Comparison of ENCODE assay signal across 8 cellular contexts in the genomic region with DNA sequence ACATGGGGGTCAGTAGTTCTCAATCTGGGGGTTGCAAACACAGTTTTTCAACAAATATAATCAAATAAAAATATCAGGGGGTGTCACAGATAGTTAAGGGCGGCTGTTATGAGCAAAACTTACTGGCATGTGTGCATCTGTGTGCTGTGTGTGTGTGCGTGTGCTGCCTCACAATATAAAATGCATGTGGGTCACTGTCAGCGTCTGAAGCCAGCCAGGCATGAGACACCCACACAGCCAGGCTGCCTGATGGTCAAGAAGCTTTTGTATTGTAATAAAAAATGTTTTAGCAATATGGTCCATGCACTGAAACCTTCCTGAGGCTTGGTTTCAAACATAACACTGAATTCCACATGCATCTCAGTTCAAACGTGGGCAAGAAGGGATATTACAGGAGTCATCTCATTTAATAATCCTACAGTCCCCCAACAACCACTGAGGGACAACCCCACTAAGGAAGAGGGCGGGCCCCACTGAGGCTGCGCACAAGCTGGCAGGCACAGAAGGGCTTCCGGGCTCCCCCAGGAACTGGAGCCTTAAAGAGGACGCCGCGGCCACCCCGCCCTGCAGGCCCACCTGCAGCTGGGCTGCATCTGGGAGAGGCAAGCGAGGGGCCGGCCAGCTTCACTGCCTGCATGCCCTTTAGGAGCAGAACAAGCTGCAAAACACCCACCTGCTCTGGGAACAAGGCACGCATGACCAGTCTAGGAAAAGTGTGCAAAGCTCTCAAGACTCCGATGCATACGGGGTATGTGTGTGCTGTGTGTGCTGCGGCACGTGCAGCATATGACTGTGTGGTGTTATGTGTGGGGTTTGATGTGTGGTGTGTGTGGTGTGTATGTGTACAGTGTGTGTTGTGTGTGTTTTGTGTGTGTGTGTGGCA. TPM values are rescaled to one million over a fixed set of nuclear protein-coding genes. Genes with fewer than 3 reads are reported as not detected.
DNase-seq lines count a peak whose midpoint lies in the region; ATAC-seq lines count a peak whose summit lies in the region.

No MANE protein-coding gene starts in this region.

- peak; percentile 87 for DNase-seq in activated CD8-positive, alpha-beta memory T cell treated with anti-CD3 and anti-CD28 coated beads for 24 hours
- DNase-seq in left lobe of liver (ENCODE audit: low spot score) (peak; percentile 41), HCEC 1CT (no peak), DMS79 (lab: John Stamatoyannopoulos, UW) (no peak), dermis blood vessel endothelial cell (no peak)

- ATAC-seq in GM19351 (IDR thresholded peaks at IDR 0.05; ENCODE audit: unreplicated experiment) (peak; percentile 87), HG03175 (IDR thresholded peaks at IDR 0.05; ENCODE audit: unreplicated experiment) (peak; percentile 61), left lobe of liver (peak; percentile 35), HG03039 (IDR thresholded peaks at IDR 0.05; ENCODE audit: unreplicated experiment) (no peak)

RNA-seq across cellular contexts. Expression of gene SEMA4D, which starts 14.1 kb away (rescaled TPM):
- total RNA-seq in left lobe of liver (3.9 TPM), dermis blood vessel endothelial cell (2.9 and 8.1 TPM in 2 replicates)

Comparison
In these comparisons a context has a peak if more than half of its experiments do, and no peak if none do; other contexts are left out.
1. DNase-seq: peak in activated CD8-positive, alpha-beta memory T cell treated with anti-CD3 and anti-CD28 coated beads for 24 hours (single experiment) and left lobe of liver (single experiment); none in HCEC 1CT (single experiment), DMS79 (single experiment) and dermis blood vessel endothelial cell (single experiment).